Comparison of ENCODE assay signal across 14 cellular contexts in the genomic region with DNA sequence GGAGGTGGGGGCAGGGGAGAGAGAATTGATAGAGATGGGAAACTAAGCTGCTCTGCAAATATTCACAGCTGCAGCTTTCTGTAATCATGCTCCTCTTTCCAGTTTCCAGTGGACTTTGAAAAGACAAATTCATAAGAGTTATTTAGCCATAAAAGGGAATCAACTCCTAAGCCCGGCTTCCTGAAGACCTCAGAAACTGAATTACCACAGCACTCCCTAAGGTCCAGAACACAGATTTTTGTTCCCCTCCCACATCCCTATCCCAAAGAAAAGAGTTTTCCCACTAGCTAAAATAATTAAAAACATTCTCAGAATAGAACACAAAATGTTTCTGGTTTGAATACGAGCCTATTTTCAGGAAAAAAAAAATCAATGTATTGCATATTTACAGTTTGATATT.
"Had no signal": no experiment of that assay in that cellular context is flagged by ENCODE, and none has a peak within 500 bp of the region (broad histone marks: within the 10 kb centered on the region; RNA-seq: fewer than 3 reads in every experiment).

No MANE protein-coding gene starts in this region.

- H3K36me3 ChIP-seq: breast epithelium, pancreas, upper lobe of left lung, WERI-Rb-1 had no signal

- H3K4me3 ChIP-seq: breast epithelium, pancreas had no signal

- H3K27me3 Mint-ChIP-seq: stimulated activated memory B cell treated with anti-CD40 and anti-IgM and Interleukin-4, amounts not matched to agents 10 μg/mL and 1 μg/mL and 100 μg/mL, for 72 hours had no signal

- H3K4me1 ChIP-seq: breast epithelium, pancreas, upper lobe of left lung had no signal

- FAIRE-seq: pancreas had no signal

- H3K27me3 ChIP-seq: breast epithelium, pancreas, upper lobe of left lung had no signal

- ATAC-seq: activated CD4-positive, alpha-beta T cell treated with anti-CD3 and anti-CD28 coated beads for 36 hours; activated T-cell treated with anti-CD3 and anti-CD28 coated beads, Interleukin-2, amount 50 U/mL, for 72 hours; stimulated activated memory B cell treated with anti-CD40 and anti-IgM and Interleukin-4, amounts not matched to agents 10 μg/mL and 1 μg/mL and 100 μg/mL, for 72 hours had no signal

- H3K4me3 Mint-ChIP-seq: activated CD4-positive, alpha-beta memory T cell treated with anti-CD3 and anti-CD28 coated beads, Interleukin-2, amount 10 ng/mL, durations not matched to agents 7 days and 5 days; activated CD4-positive, alpha-beta T cell treated with anti-CD3 and anti-CD28 coated beads for 36 hours; activated naive CD8-positive, alpha-beta T cell treated with anti-CD3 and anti-CD28 coated beads for 36 hours; activated T-cell treated with anti-CD3 and anti-CD28 coated beads, Interleukin-2, amount 50 U/mL, for 72 hours; stimulated activated memory B cell treated with anti-CD40 and anti-IgM and Interleukin-4, amounts not matched to agents 10 μg/mL and 1 μg/mL and 100 μg/mL, for 72 hours had no signal

- H3K27ac ChIP-seq: pancreas, upper lobe of left lung, WERI-Rb-1 had no signal

- DNase-seq: activated CD4-positive, alpha-beta memory T cell treated with anti-CD3 and anti-CD28 coated beads, Interleukin-2, amount 10 ng/mL, durations not matched to agents 7 days and 5 days; activated CD4-positive, alpha-beta T cell treated with anti-CD3 and anti-CD28 coated beads for 36 hours; activated CD8-positive, alpha-beta memory T cell treated with anti-CD3 and anti-CD28 coated beads, Interleukin-2, amount 50 U/mL, for 4 hours; activated gamma-delta T cell treated with Interleukin-2 at 50 U/mL for 16 hours; activated naive CD8-positive, alpha-beta T cell treated with anti-CD3 and anti-CD28 coated beads for 36 hours; activated T-cell treated with anti-CD3 and anti-CD28 coated beads, Interleukin-2, amount 50 U/mL, for 72 hours; aorta; pancreas; retina; stimulated activated CD4-positive, alpha-beta T cell treated with anti-CD3 and anti-CD28 coated beads, Interleukin-1b, Interleukin-23, amount 100 ng/mL, for 48 hours; upper lobe of left lung; WERI-Rb-1 had no signal

- H3K27ac Mint-ChIP-seq: activated CD4-positive, alpha-beta memory T cell treated with anti-CD3 and anti-CD28 coated beads, Interleukin-2, amount 10 ng/mL, durations not matched to agents 7 days and 5 days; activated CD4-positive, alpha-beta T cell treated with anti-CD3 and anti-CD28 coated beads for 36 hours; activated naive CD8-positive, alpha-beta T cell treated with anti-CD3 and anti-CD28 coated beads for 36 hours; activated T-cell treated with anti-CD3 and anti-CD28 coated beads, Interleukin-2, amount 50 U/mL, for 72 hours; stimulated activated memory B cell treated with anti-CD40 and anti-IgM and Interleukin-4, amounts not matched to agents 10 μg/mL and 1 μg/mL and 100 μg/mL, for 72 hours had no signal

- H3K36me3 Mint-ChIP-seq: activated naive CD8-positive, alpha-beta T cell treated with anti-CD3 and anti-CD28 coated beads for 36 hours; stimulated activated memory B cell treated with anti-CD40 and anti-IgM and Interleukin-4, amounts not matched to agents 10 μg/mL and 1 μg/mL and 100 μg/mL, for 72 hours had no signal

- H3K4me1 Mint-ChIP-seq: stimulated activated memory B cell treated with anti-CD40 and anti-IgM and Interleukin-4, amounts not matched to agents 10 μg/mL and 1 μg/mL and 100 μg/mL, for 72 hours had no signal

- H3K9me3 ChIP-seq: breast epithelium, pancreas, upper lobe of left lung had no signal
